ENCODE assay signal across 18 cellular contexts in the genomic region with DNA sequence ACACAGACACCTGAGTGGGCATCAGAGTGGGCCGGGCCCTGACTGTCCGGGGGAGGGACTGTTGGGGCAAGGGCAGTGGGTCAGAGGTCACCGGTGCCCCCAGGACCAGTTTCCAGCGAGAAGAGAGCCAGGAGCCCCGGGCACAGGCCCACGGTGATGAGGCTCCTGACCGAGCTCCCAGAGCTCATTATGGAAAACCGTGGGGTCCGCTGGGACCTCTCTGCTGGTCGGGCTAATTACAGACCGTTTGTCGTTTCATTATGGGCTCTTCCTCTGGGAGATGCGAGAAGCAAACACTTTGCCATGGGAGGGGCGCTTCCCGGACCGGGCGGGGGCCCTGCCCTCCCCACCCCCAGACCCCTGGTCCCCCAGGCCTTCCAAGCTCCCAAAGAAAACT. TPM values are rescaled to one million over a fixed set of nuclear protein-coding genes. Genes with fewer than 3 reads are reported as not detected.
"Had no signal": no experiment of that assay in that cellular context is flagged by ENCODE, and none has a peak within 500 bp of the region (broad histone marks: within the 10 kb centered on the region; RNA-seq: fewer than 3 reads in every experiment).

No MANE protein-coding gene starts in this region.

- H3K4me1 Mint-ChIP-seq: brain had no signal

- H3K27me3 Mint-ChIP-seq: natural killer cell treated with Interleukin-12 subunit alpha and Interleukin-12 subunit beta and Interleukin-15 and Interleukin-18, amount 100 ng/mL, for 72 hours; stimulated activated naive CD8-positive, alpha-beta T cell treated with anti-CD3 and anti-CD28 coated beads, Interleukin-15, Interleukin-2, amounts not matched to agents 100 ng/mL and 50 ng/mL, for 24 hours had no signal

- H3K4me3 Mint-ChIP-seq: brain; dendritic cell treated with granulocyte-macrophage colony-stimulating factor and Interleukin-4, amounts not matched to agents 40 ng/mL and 50 ng/mL, for 4 days; natural killer cell treated with Interleukin-12 subunit alpha and Interleukin-12 subunit beta and Interleukin-15 and Interleukin-18, amount 100 ng/mL, for 72 hours; stimulated activated naive CD8-positive, alpha-beta T cell treated with anti-CD3 and anti-CD28 coated beads, Interleukin-15, Interleukin-2, amounts not matched to agents 100 ng/mL and 50 ng/mL, for 24 hours; T-helper 2 cell treated with Interferon-gamma antibody and Interleukin-4, amounts not matched to agents 5 μg/mL and 100 μg/mL, for 36 hours had no signal

- H3K27ac ChIP-seq: gastroesophageal sphincter, thoracic aorta had no signal

- H3K27ac Mint-ChIP-seq: activated naive CD4-positive, alpha-beta T cell treated with anti-CD3 and anti-CD28 coated beads, Interleukin-2, amount 50 U/mL, for 72 hours; brain; dendritic cell treated with granulocyte-macrophage colony-stimulating factor and Interleukin-4, amounts not matched to agents 40 ng/mL and 50 ng/mL, for 4 days; natural killer cell treated with Interleukin-12 subunit alpha and Interleukin-12 subunit beta and Interleukin-15 and Interleukin-18, amount 100 ng/mL, for 72 hours; stimulated activated naive CD8-positive, alpha-beta T cell treated with anti-CD3 and anti-CD28 coated beads, Interleukin-15, Interleukin-2, amounts not matched to agents 100 ng/mL and 50 ng/mL, for 24 hours; T-helper 2 cell treated with Interferon-gamma antibody and Interleukin-4, amounts not matched to agents 5 μg/mL and 100 μg/mL, for 36 hours had no signal

- H3K9me3 ChIP-seq: gastroesophageal sphincter, lower lobe of right lung, sigmoid colon, thoracic aorta had no signal

- H3K36me3 ChIP-seq: gastroesophageal sphincter, lower lobe of right lung, sigmoid colon, thoracic aorta had no signal

- ATAC-seq: activated CD4-positive, CD25-positive, alpha-beta regulatory T cell treated with anti-CD3 and anti-CD28 coated beads, Interleukin-2, amount 50 U/mL, for 24 hours; activated naive CD4-positive, alpha-beta T cell treated with anti-CD3 and anti-CD28 coated beads, Interleukin-2, amount 50 U/mL, for 72 hours; gastroesophageal sphincter; natural killer cell treated with Interleukin-12 subunit alpha and Interleukin-12 subunit beta and Interleukin-15 and Interleukin-18, amount 100 ng/mL, for 72 hours had no signal

- H3K36me3 Mint-ChIP-seq: activated naive CD4-positive, alpha-beta T cell treated with anti-CD3 and anti-CD28 coated beads, Interleukin-2, amount 50 U/mL, for 72 hours; brain; natural killer cell treated with Interleukin-12 subunit alpha and Interleukin-12 subunit beta and Interleukin-15 and Interleukin-18, amount 100 ng/mL, for 72 hours had no signal

- DNase-seq: activated effector memory CD4-positive, alpha-beta T cell treated with anti-CD3 and anti-CD28 coated beads, Interleukin-2, amount 50 U/mL, for 16 hours; activated T-cell treated with anti-CD3 and anti-CD28 coated beads, Interleukin-2, amount 50 U/mL, for 1 hour; amniotic stem cell; lower lobe of right lung; occipital lobe; sigmoid colon; stimulated activated CD4-positive, alpha-beta T cell treated with anti-CD3 and anti-CD28 coated beads, Interleukin-12 subunit alpha, Interleukin-12 subunit beta, amount 100 ng/mL, for 4 hours; stimulated activated CD4-positive, alpha-beta T cell treated with anti-CD3 and anti-CD28 coated beads, Interleukin-2, amount 100 ng/mL, for 48 hours had no signal

- H3K4me3 ChIP-seq: gastroesophageal sphincter, sigmoid colon, thoracic aorta had no signal

- H3K9me3 Mint-ChIP-seq: activated naive CD4-positive, alpha-beta T cell treated with anti-CD3 and anti-CD28 coated beads, Interleukin-2, amount 50 U/mL, for 72 hours; dendritic cell treated with granulocyte-macrophage colony-stimulating factor and Interleukin-4, amounts not matched to agents 40 ng/mL and 50 ng/mL, for 4 days; natural killer cell treated with Interleukin-12 subunit alpha and Interleukin-12 subunit beta and Interleukin-15 and Interleukin-18, amount 100 ng/mL, for 72 hours; stimulated activated naive CD8-positive, alpha-beta T cell treated with anti-CD3 and anti-CD28 coated beads, Interleukin-15, Interleukin-2, amounts not matched to agents 100 ng/mL and 50 ng/mL, for 24 hours; T-helper 2 cell treated with Interferon-gamma antibody and Interleukin-4, amounts not matched to agents 5 μg/mL and 100 μg/mL, for 36 hours had no signal

RNA-seq across cellular contexts. Expression of a gene that starts 12.0 kb away (rescaled TPM):
- total RNA-seq: activated naive CD4-positive, alpha-beta T cell treated with anti-CD3 and anti-CD28 coated beads, Interleukin-2, amount 50 U/mL, for 72 hours; epithelial cell of proximal tubule; occipital lobe; sigmoid colon; thoracic aorta had no signal

RNA-seq across cellular contexts. Expression of a gene that starts 44.7 kb away (rescaled TPM):
- total RNA-seq: occipital lobe had no signal

RNA-seq across cellular contexts. Expression of a gene that starts 52.3 kb away (rescaled TPM):
- total RNA-seq: occipital lobe had no signal
